Comparison of ENCODE assay signal across 12 cellular contexts in the genomic region with DNA sequence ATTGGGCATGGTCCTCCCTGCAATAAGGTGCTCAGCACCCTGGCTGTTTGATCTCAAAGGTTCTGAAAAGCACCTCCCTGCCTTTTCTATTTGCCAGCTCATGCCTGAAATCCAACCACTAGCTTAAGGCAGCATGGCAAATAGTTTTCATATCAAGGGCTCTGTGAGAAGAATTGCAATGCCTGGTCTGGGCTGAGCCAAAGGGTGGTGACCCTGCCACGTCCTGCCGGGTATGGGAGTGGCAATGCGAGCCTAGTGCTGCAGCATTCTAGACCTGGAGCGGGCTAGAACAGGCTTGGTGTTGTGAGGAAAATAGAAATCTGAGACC. TPM values are rescaled to one million over a fixed set of nuclear protein-coding genes. Genes with fewer than 3 reads are reported as not detected.
DNase-seq lines count a peak whose midpoint lies in the region; ATAC-seq, FAIRE-seq and TF ChIP-seq lines count a peak whose summit lies in the region.
"Had no signal": no experiment of that assay in that cellular context is flagged by ENCODE, and none has a peak within 500 bp of the region (broad histone marks: within the 10 kb centered on the region; RNA-seq: fewer than 3 reads in every experiment).

No MANE protein-coding gene starts in this region.

- no peak for TF ChIP-seq POLR2A in endothelial cell of umbilical vein (IDR thresholded peaks at IDR 0.05; ENCODE audit: low read depth, low read length)
- TF ChIP-seq POLR2A in vagina (IDR thresholded peaks at IDR 0.05) = no peak
- no peak for TF ChIP-seq POLR2A in erythroblast (IDR thresholded peaks at IDR 0.05; ENCODE audit: low read length)

- dilution Hi-C loops in endothelial cell of umbilical vein (cut with MboI; ENCODE audit: extremely low pct_ligation_motif_present, low sequenced_read_pairs) = no loop called here

- intact Hi-C loops in endothelial cell of umbilical vein (cut with micrococcal nuclease) = no loop called here
- intact Hi-C loops in vagina (cut with DNase I) = no loop called here

- FAIRE-seq in endothelial cell of umbilical vein (lab: Jason Lieb, UNC) = peak; percentile 43

- H3K27ac ChIP-seq in endothelial cell of umbilical vein (ENCODE audit: insufficient read depth, low read depth, low read length) (no peak overlapping the region), mucosa of rectum (ENCODE audit: low read depth in 2 of 2, low read length in 2 of 2) (peak overlapping the region; percentile 95 to 99), vagina (peak overlapping the region; percentile 92)

- CTCF ChIA-PET in endothelial cell of umbilical vein (lab: Charles Lee) = no interaction called here

- H4K20me1 ChIP-seq in endothelial cell of umbilical vein (replicated peaks; ENCODE audit: control insufficient read depth, extremely low read depth, insufficient read depth, low read length) = no peaks in the 10 kb centered on the region

- H3K9me3 Mint-ChIP-seq in activated naive CD8-positive, alpha-beta T cell (ENCODE audit: low read depth) = no peaks in the 10 kb centered on the region
- no peaks in the 10 kb centered on the region for H3K9me3 Mint-ChIP-seq in activated naive CD8-positive, alpha-beta T cell treated with anti-CD3 and anti-CD28 coated beads, Interleukin-2, amount 50 U/mL, for 24 hours
- H3K9me3 Mint-ChIP-seq: activated naive CD4-positive, alpha-beta T cell treated with anti-CD3 and anti-CD28 coated beads, Interleukin-2, amount 50 U/mL, for 72 hours; stimulated activated naive CD8-positive, alpha-beta T cell treated with anti-CD3 and anti-CD28 coated beads, Interleukin-15, Interleukin-2, amounts not matched to agents 100 ng/mL and 50 ng/mL, for 24 hours had no signal

- no peak overlapping the region for H2AFZ ChIP-seq in endothelial cell of umbilical vein (ENCODE audit: low read depth, low read length)

- H3K36me3 ChIP-seq in endothelial cell of umbilical vein (ENCODE audit: control insufficient read depth in 2 of 2, extremely low read depth in 1 of 2, insufficient read depth in 2 of 2, low read length in 2 of 2) (no peaks in the 10 kb centered on the region), mucosa of rectum (ENCODE audit: control insufficient read depth in 2 of 2, insufficient read depth in 2 of 2, low read length in 2 of 2) (peaks cover 0 to 4% of the 10 kb centered on the region in 2 donors), vagina (no peaks in the 10 kb centered on the region)

- no peak for DNase-seq in activated naive CD8-positive, alpha-beta T cell treated with anti-CD3 and anti-CD28 coated beads, Interleukin-2, amount 50 U/mL, for 24 hours
- DNase-seq in endothelial cell of umbilical vein (ENCODE audit: low read depth, low spot score) (no peak), vagina (ENCODE audit: extremely low spot score in 2 of 2) (no peak), erythroblast (lab: John Stamatoyannopoulos, UW) (no peak), NCI-H345 (lab: John Stamatoyannopoulos, UW) (no peak), SHP77 treated with DMSO at 0.1 percent for 48 hours (lab: John Stamatoyannopoulos, UW) (no peak)
- DNase-seq: NCI-H748 treated with DMSO at 0.1 percent for 48 hours had no signal

- H3K27ac Mint-ChIP-seq in activated naive CD8-positive, alpha-beta T cell = no peak overlapping the region
- H3K27ac Mint-ChIP-seq in activated naive CD8-positive, alpha-beta T cell treated with anti-CD3 and anti-CD28 coated beads, Interleukin-2, amount 50 U/mL, for 24 hours = no peak overlapping the region
- H3K27ac Mint-ChIP-seq: stimulated activated naive CD8-positive, alpha-beta T cell treated with anti-CD3 and anti-CD28 coated beads, Interleukin-15, Interleukin-2, amounts not matched to agents 100 ng/mL and 50 ng/mL, for 24 hours had no signal

- H3K79me2 ChIP-seq in endothelial cell of umbilical vein (ENCODE audit: control insufficient read depth, insufficient read depth, low read length) = no peaks in the 10 kb centered on the region

- H3K9me3 ChIP-seq in endothelial cell of umbilical vein (replicated peaks; ENCODE audit: control insufficient read depth, insufficient read depth, low read length) (no peaks in the 10 kb centered on the region), mucosa of rectum (ENCODE audit: control insufficient read depth in 2 of 2, low read length in 2 of 2) (no peaks in the 10 kb centered on the region), vagina (no peaks in the 10 kb centered on the region)

- H3K9ac ChIP-seq in endothelial cell of umbilical vein (replicated peaks; ENCODE audit: extremely low read depth, insufficient read depth, low read length) (no peak overlapping the region), mucosa of rectum (ENCODE audit: low read depth in 1 of 2, low read length in 2 of 2) (peak overlapping the region; percentile 20 to 100)

- BruUV-seq in endothelial cell of umbilical vein (replicated peaks; lab: Mats Ljungman, UMichigan) = no TSS peak

- peaks cover 9% of the 10 kb centered on the region for H3K4me1 ChIP-seq in endothelial cell of umbilical vein (ENCODE audit: control insufficient read depth, extremely low read depth, insufficient read depth, low read length)
- peaks cover 42 to 45% of the 10 kb centered on the region in 2 donors for H3K4me1 ChIP-seq in mucosa of rectum (ENCODE audit: control insufficient read depth in 2 of 2, insufficient read depth in 2 of 2, low read length in 2 of 2)
- H3K4me1 ChIP-seq in vagina = peaks cover 64% of the 10 kb centered on the region

- H3K27me3 Mint-ChIP-seq in activated naive CD8-positive, alpha-beta T cell = no peaks in the 10 kb centered on the region
- peaks cover 19% of the 10 kb centered on the region for H3K27me3 Mint-ChIP-seq in activated naive CD8-positive, alpha-beta T cell treated with anti-CD3 and anti-CD28 coated beads, Interleukin-2, amount 50 U/mL, for 24 hours

- no peak for ATAC-seq in activated naive CD8-positive, alpha-beta T cell treated with anti-CD3 and anti-CD28 coated beads, Interleukin-2, amount 50 U/mL, for 24 hours

- no peaks in the 10 kb centered on the region for H3K9me1 ChIP-seq in endothelial cell of umbilical vein (replicated peaks; ENCODE audit: control insufficient read depth, extremely low read depth, insufficient read depth, low read length)

- no peak overlapping the region for H3K4me2 ChIP-seq in endothelial cell of umbilical vein (ENCODE audit: insufficient read depth, low read length)

- peak overlapping the region; percentile 75 for H3K4me3 Mint-ChIP-seq in activated naive CD8-positive, alpha-beta T cell
- no peak overlapping the region for H3K4me3 Mint-ChIP-seq in activated naive CD8-positive, alpha-beta T cell treated with anti-CD3 and anti-CD28 coated beads, Interleukin-2, amount 50 U/mL, for 24 hours
- H3K4me3 Mint-ChIP-seq: stimulated activated naive CD8-positive, alpha-beta T cell treated with anti-CD3 and anti-CD28 coated beads, Interleukin-15, Interleukin-2, amounts not matched to agents 100 ng/mL and 50 ng/mL, for 24 hours had no signal

- peaks cover 37% of the 10 kb centered on the region for H3K4me1 Mint-ChIP-seq in activated naive CD8-positive, alpha-beta T cell (ENCODE audit: low read depth)
- H3K4me1 Mint-ChIP-seq in activated naive CD8-positive, alpha-beta T cell treated with anti-CD3 and anti-CD28 coated beads, Interleukin-2, amount 50 U/mL, for 24 hours = peaks cover 25% of the 10 kb centered on the region

- no peak for TF ChIP-seq CTCF in endothelial cell of umbilical vein (IDR thresholded peaks at IDR 0.05; ENCODE audit: extremely low read depth in 1 of 2, insufficient read depth in 1 of 2, low read depth in 1 of 2, low read length in 2 of 2)
- TF ChIP-seq CTCF in vagina (IDR thresholded peaks at IDR 0.05) = no peak

- POLR2A ChIA-PET in endothelial cell of umbilical vein (lab: Charles Lee) = no interaction called here

- no peaks in the 10 kb centered on the region for H3K36me3 Mint-ChIP-seq in activated naive CD8-positive, alpha-beta T cell
- no peaks in the 10 kb centered on the region for H3K36me3 Mint-ChIP-seq in activated naive CD8-positive, alpha-beta T cell treated with anti-CD3 and anti-CD28 coated beads, Interleukin-2, amount 50 U/mL, for 24 hours (ENCODE audit: low read depth)
- H3K36me3 Mint-ChIP-seq: activated naive CD4-positive, alpha-beta T cell treated with anti-CD3 and anti-CD28 coated beads, Interleukin-2, amount 50 U/mL, for 72 hours had no signal

- H3K27me3 ChIP-seq in endothelial cell of umbilical vein (ENCODE audit: control insufficient read depth in 2 of 2, insufficient read depth in 2 of 2, low read length in 2 of 2) (no peaks in the 10 kb centered on the region), mucosa of rectum (ENCODE audit: control insufficient read depth in 2 of 2, insufficient read depth in 2 of 2, low read length in 2 of 2) (peaks cover 0 to 3% of the 10 kb centered on the region in 2 donors), vagina (no peaks in the 10 kb centered on the region)

- no peak overlapping the region for H3K4me3 ChIP-seq in endothelial cell of umbilical vein (replicated peaks in 1 of 3; ENCODE audit: insufficient read depth in 1 of 3, low read depth in 1 of 3, low read length in 3 of 3)
- H3K4me3 ChIP-seq in mucosa of rectum (ENCODE audit: low read length in 2 of 2) = no peak overlapping the region
- H3K4me3 ChIP-seq in vagina = no peak overlapping the region

RNA-seq across cellular contexts. Expression of a gene that starts 2.3 kb away (rescaled TPM):
- 0.18 TPM in 1 of 2 replicates, not detected in the other for total RNA-seq in endothelial cell of umbilical vein
- 0.12 and 0.14 TPM in 2 replicates for polyA plus RNA-seq in endothelial cell of umbilical vein
- polyA plus RNA-seq in endothelial cell of umbilical vein (2011; cell fraction: cytosol; rRNA removed) = 0.03 TPM in 2 replicates
- 0.24 and 0.40 TPM in 2 replicates for polyA plus RNA-seq in endothelial cell of umbilical vein (2011; cell fraction: nucleus; rRNA removed)
- polyA plus RNA-seq in endothelial cell of umbilical vein (2012) = 0.24 TPM in 1 of 2 replicates, not detected in the other
- polyA minus RNA-seq in endothelial cell of umbilical vein = not detected in 2 replicates
- polyA minus RNA-seq in endothelial cell of umbilical vein (2011; cell fraction: cytosol; rRNA and poly(A)+ RNA removed) = 3.2 TPM
- not detected in 2 replicates for polyA minus RNA-seq in endothelial cell of umbilical vein (2011; cell fraction: nucleus; rRNA and poly(A)+ RNA removed)
- 55.2 TPM for total RNA-seq in vagina
- total RNA-seq: glomerular endothelial cell had no signal

RNA-seq across cellular contexts. Expression of a gene that starts 6.3 kb away (rescaled TPM):
- total RNA-seq in endothelial cell of umbilical vein (84.1 and 102 TPM in 2 replicates), vagina (146 TPM)
- 70.7 and 82.2 TPM in 2 replicates for polyA plus RNA-seq in endothelial cell of umbilical vein
- 46.4 and 59.5 TPM in 2 replicates for polyA plus RNA-seq in endothelial cell of umbilical vein (2011; cell fraction: cytosol; rRNA removed)
- polyA plus RNA-seq in endothelial cell of umbilical vein (2011; cell fraction: nucleus; rRNA removed) = 47.3 TPM in 2 replicates
- polyA plus RNA-seq in endothelial cell of umbilical vein (2012) = 66.7 and 93.7 TPM in 2 replicates
- 15.6 and 26.2 TPM in 2 replicates for polyA minus RNA-seq in endothelial cell of umbilical vein
- polyA minus RNA-seq in endothelial cell of umbilical vein (2011; cell fraction: cytosol; rRNA and poly(A)+ RNA removed) = 33.2 TPM
- 17.9 and 21.2 TPM in 2 replicates for polyA minus RNA-seq in endothelial cell of umbilical vein (2011; cell fraction: nucleus; rRNA and poly(A)+ RNA removed)

RNA-seq across cellular contexts. Expression of a gene that starts 35.8 kb away (rescaled TPM):
- 84.0 and 98.2 TPM in 2 replicates for total RNA-seq in endothelial cell of umbilical vein
- 86.5 and 92.9 TPM in 2 replicates for polyA plus RNA-seq in endothelial cell of umbilical vein
- polyA plus RNA-seq in endothelial cell of umbilical vein (2011; cell fraction: cytosol; rRNA removed) = 83.7 and 84.0 TPM in 2 replicates
- 63.0 and 68.9 TPM in 2 replicates for polyA plus RNA-seq in endothelial cell of umbilical vein (2011; cell fraction: nucleus; rRNA removed)
- 101 and 108 TPM in 2 replicates for polyA plus RNA-seq in endothelial cell of umbilical vein (2012)
- polyA minus RNA-seq in endothelial cell of umbilical vein = 91.7 and 97.9 TPM in 2 replicates
- polyA minus RNA-seq in endothelial cell of umbilical vein (2011; cell fraction: cytosol; rRNA and poly(A)+ RNA removed) = 65.3 TPM
- polyA minus RNA-seq in endothelial cell of umbilical vein (2011; cell fraction: nucleus; rRNA and poly(A)+ RNA removed) = 58.5 and 60.2 TPM in 2 replicates
- 271 TPM for total RNA-seq in vagina

Comparison
In these comparisons a context has a peak if more than half of its experiments do, and no peak if none do; other contexts are left out.
1. RNA of a gene that starts 2.3 kb away (total RNA-seq): 55.2 TPM in vagina (single experiment); 0.18 TPM in endothelial cell of umbilical vein; every median in the first group is over 10 times any median in the second.